ENCODE assay signal across 31 cellular contexts in genomic region chr1:183968386-183968785, GRCh38.
DNase-seq lines count a peak whose midpoint lies in the region; ATAC-seq lines count a peak whose summit lies in the region.
"Had no signal": no experiment of that assay in that cellular context is flagged by ENCODE, and none has a peak within 500 bp of the region (broad histone marks: within the 10 kb centered on the region; RNA-seq: fewer than 3 reads in every experiment).

No MANE protein-coding gene starts in this region.

- peak overlapping the region; percentile 55 for H3K27ac Mint-ChIP-seq in T-helper 2 cell treated with Interferon-gamma antibody and Interleukin-4, amounts not matched to agents 5 μg/mL and 100 μg/mL, for 36 hours
- H3K27ac Mint-ChIP-seq in T-cell = peak overlapping the region; percentile 29 to 67
- H3K27ac Mint-ChIP-seq: activated naive CD4-positive, alpha-beta T cell treated with anti-CD3 and anti-CD28 coated beads for 36 hours; activated T-cell treated with anti-CD3 and anti-CD28 coated beads, Interleukin-2, amount 50 U/mL, for 72 hours; CD8-positive, alpha-beta T cell; mesothelial cell of epicardium had no signal

- no peak for DNase-seq in T-helper 2 cell treated with Interferon-gamma antibody and Interleukin-4, amounts not matched to agents 5 μg/mL and 100 μg/mL, for 36 hours (ENCODE audit: low spot score)
- DNase-seq in T-helper 2 cell = no peak
- no peak for DNase-seq in T-cell
- DNase-seq in foreskin melanocyte = peak; percentile 86
- DNase-seq in renal cortical epithelial cell (ENCODE audit: low read depth) = peak; percentile 11
- DNase-seq in NCI-H2107 (lab: John Stamatoyannopoulos, UW) = no peak
- DNase-seq in NCI-H1092 (lab: John Stamatoyannopoulos, UW) = no peak
- DNase-seq: activated naive CD4-positive, alpha-beta T cell treated with anti-CD3 and anti-CD28 coated beads for 36 hours; activated T-cell treated with anti-CD3 and anti-CD28 coated beads, Interleukin-2, amount 50 U/mL, for 72 hours; CD8-positive, alpha-beta T cell; central memory CD4-positive, alpha-beta T cell; effector CD8-positive, alpha-beta T cell; foreskin keratinocyte; GOT3; IMR-90; left lung; naive thymus-derived CD8-positive, alpha-beta T cell; NCI-H1105 treated with DMSO at 0.1 percent for 48 hours; NCI-H2081; ovary; PC-3; SHP77 treated with DMSO at 0.1 percent for 48 hours; stimulated activated CD4-positive, alpha-beta T cell treated with anti-CD3 and anti-CD28 coated beads, Interleukin-4, amount 100 ng/mL, for 4 hours; stimulated activated naive CD4-positive, alpha-beta T cell treated with Interleukin-2 at 50 U/mL for 16 hours; SW 1271; trophoblast cell had no signal

- CTCF ChIA-PET in T-cell (lab: Charles Lee) = no interaction called here

- H3K36me3 Mint-ChIP-seq in T-helper 2 cell treated with Interferon-gamma antibody and Interleukin-4, amounts not matched to agents 5 μg/mL and 100 μg/mL, for 36 hours (ENCODE audit: low read depth) = peaks cover 6% of the 10 kb centered on the region
- no peaks in the 10 kb centered on the region for H3K36me3 Mint-ChIP-seq in T-cell
- H3K36me3 Mint-ChIP-seq: CD8-positive, alpha-beta T cell; mesothelial cell of epicardium; naive thymus-derived CD8-positive, alpha-beta T cell had no signal

- no peaks in the 10 kb centered on the region for H3K9me3 Mint-ChIP-seq in T-helper 2 cell treated with Interferon-gamma antibody and Interleukin-4, amounts not matched to agents 5 μg/mL and 100 μg/mL, for 36 hours
- H3K9me3 Mint-ChIP-seq in T-cell = no peaks in the 10 kb centered on the region
- H3K9me3 Mint-ChIP-seq: activated naive CD4-positive, alpha-beta T cell treated with anti-CD3 and anti-CD28 coated beads for 36 hours; CD8-positive, alpha-beta T cell; mesothelial cell of epicardium; naive thymus-derived CD8-positive, alpha-beta T cell had no signal

- H3K4me1 Mint-ChIP-seq in T-helper 2 cell treated with Interferon-gamma antibody and Interleukin-4, amounts not matched to agents 5 μg/mL and 100 μg/mL, for 36 hours (ENCODE audit: low read depth) = peaks cover 13% of the 10 kb centered on the region
- peaks cover 0 to 21% (median 10%) of the 10 kb centered on the region in 3 donors for H3K4me1 Mint-ChIP-seq in T-cell
- H3K4me1 Mint-ChIP-seq: mesothelial cell of epicardium had no signal

- ATAC-seq in T-cell (replicated peaks in 1 of 4) = no peak
- ATAC-seq in GM18858 (IDR thresholded peaks at IDR 0.05; ENCODE audit: unreplicated experiment) = no peak
- ATAC-seq: activated CD4-positive, CD25-positive, alpha-beta regulatory T cell treated with anti-CD3 and anti-CD28 coated beads, Interleukin-2, amount 50 U/mL, for 24 hours; CD8-positive, alpha-beta T cell; esophagus mucosa; foreskin keratinocyte; left lung; naive thymus-derived CD8-positive, alpha-beta T cell; PC-3; sciatic nerve had no signal

- H3K27me3 Mint-ChIP-seq in T-helper 2 cell treated with Interferon-gamma antibody and Interleukin-4, amounts not matched to agents 5 μg/mL and 100 μg/mL, for 36 hours (ENCODE audit: low read depth) = peaks cover 7% of the 10 kb centered on the region
- H3K27me3 Mint-ChIP-seq in T-cell = peaks cover 2 to 9% of the 10 kb centered on the region in 2 donors

- POLR2A ChIA-PET in T-cell (lab: Charles Lee) = no interaction called here

- peak overlapping the region; percentile 26 for H3K4me3 Mint-ChIP-seq in T-helper 2 cell treated with Interferon-gamma antibody and Interleukin-4, amounts not matched to agents 5 μg/mL and 100 μg/mL, for 36 hours
- no peak overlapping the region for H3K4me3 Mint-ChIP-seq in T-cell
- H3K4me3 Mint-ChIP-seq: activated naive CD4-positive, alpha-beta T cell treated with anti-CD3 and anti-CD28 coated beads for 36 hours; activated T-cell treated with anti-CD3 and anti-CD28 coated beads, Interleukin-2, amount 50 U/mL, for 72 hours; CD8-positive, alpha-beta T cell; mesothelial cell of epicardium had no signal

Comparison
In these comparisons a context has a peak if more than half of its experiments do, and no peak if none do; other contexts are left out.
1. DNase-seq: peak in foreskin melanocyte (single experiment) and renal cortical epithelial cell (single experiment); none in T-helper 2 cell treated with Interferon-gamma antibody and Interleukin-4, amounts not matched to agents 5 μg/mL and 100 μg/mL, for 36 hours (single experiment), T-helper 2 cell (0 of 5), T-cell (0 of 34), NCI-H2107 (single experiment) and NCI-H1092 (single experiment).